Comparison of ENCODE assay signal across 9 cellular contexts in the genomic region with DNA sequence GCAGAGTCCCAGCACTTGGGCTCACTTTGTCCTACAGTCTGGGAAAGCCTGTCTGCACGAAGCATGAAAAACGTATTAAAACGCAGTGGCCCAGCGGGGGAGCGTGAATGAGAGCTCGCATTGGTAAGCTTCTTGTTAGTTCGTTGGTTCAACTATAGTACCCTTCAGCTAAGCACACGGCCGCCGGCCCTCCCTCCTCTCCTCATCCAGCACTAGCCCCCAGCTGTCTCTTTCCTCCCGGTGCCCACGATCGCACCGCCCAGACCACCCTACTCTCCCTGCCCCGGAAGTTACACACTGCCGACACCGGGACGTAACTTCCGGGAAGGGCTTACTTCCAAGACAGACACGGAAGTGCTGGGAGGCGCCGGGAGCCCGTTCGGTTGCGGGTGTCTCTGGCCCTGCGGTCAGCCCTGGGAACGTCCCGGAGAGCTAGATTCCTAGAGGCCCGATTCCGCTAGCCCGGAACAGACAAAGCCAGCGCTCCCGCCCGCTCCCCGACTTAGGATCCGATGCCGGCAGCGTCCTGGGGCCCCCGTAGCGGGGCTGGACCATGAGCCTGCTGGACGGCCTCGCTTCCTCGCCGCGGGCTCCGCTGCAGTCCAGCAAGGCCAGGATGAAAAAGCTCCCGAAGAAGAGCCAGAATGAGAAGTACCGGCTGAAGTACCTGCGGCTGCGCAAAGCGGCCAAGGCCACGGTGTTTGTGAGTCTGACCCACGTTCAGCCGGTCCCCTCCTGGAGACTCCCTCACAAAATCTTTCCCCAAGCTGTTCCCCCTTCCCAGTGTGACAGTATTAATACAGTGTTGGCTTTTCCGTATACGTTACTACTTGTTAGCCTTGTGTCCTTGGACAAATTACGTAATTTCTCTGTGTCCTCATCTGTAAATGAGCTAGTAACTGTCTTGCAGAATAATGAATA. TPM values are rescaled to one million over a fixed set of nuclear protein-coding genes. Genes with fewer than 3 reads are reported as not detected.
DNase-seq lines count a peak whose midpoint lies in the region; ATAC-seq, FAIRE-seq and TF ChIP-seq lines count a peak whose summit lies in the region.
"Had no signal": no experiment of that assay in that cellular context is flagged by ENCODE, and none has a peak within 500 bp of the region (broad histone marks: within the 10 kb centered on the region; RNA-seq: fewer than 3 reads in every experiment).

A gene with protein sequence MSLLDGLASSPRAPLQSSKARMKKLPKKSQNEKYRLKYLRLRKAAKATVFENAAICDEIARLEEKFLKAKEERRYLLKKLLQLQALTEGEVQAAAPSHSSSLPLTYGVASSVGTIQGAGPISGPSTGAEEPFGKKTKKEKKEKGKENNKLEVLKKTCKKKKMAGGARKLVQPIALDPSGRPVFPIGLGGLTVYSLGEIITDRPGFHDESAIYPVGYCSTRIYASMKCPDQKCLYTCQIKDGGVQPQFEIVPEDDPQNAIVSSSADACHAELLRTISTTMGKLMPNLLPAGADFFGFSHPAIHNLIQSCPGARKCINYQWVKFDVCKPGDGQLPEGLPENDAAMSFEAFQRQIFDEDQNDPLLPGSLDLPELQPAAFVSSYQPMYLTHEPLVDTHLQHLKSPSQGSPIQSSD (plus strand): TSS at position 334 of the 921 bp plus-strand sequence. CDS start 220 bp downstream, at position 554.

- no peaks in the 10 kb centered on the region for H3K9me3 ChIP-seq in kidney (ENCODE audit: control insufficient read depth in 1 of 2, low read length in 2 of 2)

- ATAC-seq in HG03378 (IDR thresholded peaks at IDR 0.05; ENCODE audit: unreplicated experiment): peak; percentile 94

- TF ChIP-seq POLR2A in GM19099 (IDR thresholded peaks at IDR 0.05; ENCODE audit: extremely low read depth, insufficient read length, low read depth): peak; percentile 96

- peaks cover 10 to 18% of the 10 kb centered on the region in 2 donors for H3K4me1 ChIP-seq in kidney (ENCODE audit: control insufficient read depth in 1 of 2, insufficient read depth in 1 of 2, low read depth in 1 of 2, low read length in 2 of 2)

- TF ChIP-seq CTCF in kidney (IDR thresholded peaks at IDR 0.05; ENCODE audit: borderline replicate concordance, extremely low read depth, insufficient read depth): peak; percentile 1

- intact Hi-C loops in kidney (cut with DNase I): no loop called here

- H3K9ac ChIP-seq in kidney (ENCODE audit: low read length in 2 of 2): peak within 1 kb of the TSS; percentile 76 to 88

- H3K27ac ChIP-seq in kidney (ENCODE audit: low read depth in 2 of 2, low read length in 2 of 2): peak within 1 kb of the TSS; percentile 88 to 92

- DNase-seq in AG20443 (ENCODE audit: low spot score) (peak; percentile 95), NCI-H510A (lab: John Stamatoyannopoulos, UW) (peak; percentile 69), cerebellum (ENCODE audit: low spot score) (peak; percentile 94), kidney (peak; percentile 95)
- peak; percentile 64 to 65 for DNase-seq in activated CD4-positive, alpha-beta T cell treated with anti-CD3 and anti-CD28 coated beads for 24 hours (ENCODE audit: low read depth in 2 of 2)
- peak; percentile 89 for DNase-seq in stimulated activated CD4-positive, alpha-beta T cell treated with anti-CD3 and anti-CD28 coated beads, Interleukin-15, amount 100 ng/mL, for 24 hours

- peaks cover 11 to 20% of the 10 kb centered on the region in 2 donors for H3K36me3 ChIP-seq in kidney (ENCODE audit: control insufficient read depth in 1 of 2, insufficient read depth in 2 of 2, low read length in 2 of 2)

- H3K4me3 ChIP-seq in kidney (ENCODE audit: low read length in 2 of 2): peak within 1 kb of the TSS; percentile 87 to 93

- FAIRE-seq in kidney (lab: Jason Lieb, UNC): no peak
- FAIRE-seq: TTC549 had no signal

RNA-seq across cellular contexts. Expression of the gene that starts here (rescaled TPM):
- total RNA-seq in cerebellum (31.5 TPM), kidney (35.6 TPM)
- 23.3 TPM for polyA plus RNA-seq in kidney (ENCODE audit: insufficient read depth, low read depth, low replicate concordance)

Comparison
In these comparisons a context has a peak if more than half of its experiments do, and no peak if none do; other contexts are left out.
1. Peak in every context shown above with its lines: DNase-seq, ATAC-seq, H3K4me3 ChIP-seq and H3K27ac ChIP-seq.